In genomic region chr10:78804356-78805032, GRCh38 we compare ENCODE assay signal across 11 cellular contexts.
DNase-seq lines count a peak whose midpoint lies in the region; ATAC-seq and TF ChIP-seq lines count a peak whose summit lies in the region.
"Had no signal": no experiment of that assay in that cellular context is flagged by ENCODE, and none has a peak within 500 bp of the region (broad histone marks: within the 10 kb centered on the region; RNA-seq: fewer than 3 reads in every experiment).

No MANE protein-coding gene starts in this region.

- ATAC-seq in Panc1: peak; percentile 23; the same call in 1 of the 2 replicates
- ATAC-seq in naive thymus-derived CD8-positive, alpha-beta T cell: no peak
- no peak for ATAC-seq in GM21447 (IDR thresholded peaks at IDR 0.05; ENCODE audit: unreplicated experiment)

- H3K27me3 ChIP-seq in Panc1 (ENCODE audit: control insufficient read depth, insufficient read depth, low read length): no peaks in the 10 kb centered on the region; the same call in 1 of the 2 replicates
- H3K27me3 ChIP-seq in muscle layer of duodenum (ENCODE audit: low read depth, low read length): no peaks in the 10 kb centered on the region
- no peaks in the 10 kb centered on the region for H3K27me3 ChIP-seq in tibial nerve

- peaks cover 0 to 14% (median 4%) of the 10 kb centered on the region in 5 donors for H3K27me3 Mint-ChIP-seq in naive thymus-derived CD8-positive, alpha-beta T cell

- 60 to 67% methylated on average over 7 of the region's 7 CpGs for WGBS in tibial nerve, 2 donors

- no peak for TF ChIP-seq POLR2A in tibial nerve (IDR thresholded peaks at IDR 0.05)

- H3K9me3 Mint-ChIP-seq in naive thymus-derived CD8-positive, alpha-beta T cell: no peaks in the 10 kb centered on the region
- H3K9me3 Mint-ChIP-seq: CD4-positive, alpha-beta memory T cell had no signal

- CTCF ChIA-PET in Panc1 (lab: Charles Lee): no interaction called here

- POLR2A ChIA-PET in Panc1 (lab: Charles Lee): no interaction called here
- POLR2A ChIA-PET in naive thymus-derived CD8-positive, alpha-beta T cell (lab: Charles Lee): no interaction called here

- intact Hi-C loops in Panc1 (cut with micrococcal nuclease; ENCODE audit: unreplicated experiment): no loop called here

- no peak for TF ChIP-seq EP300 in tibial nerve (IDR thresholded peaks at IDR 0.05)

- H3K36me3 ChIP-seq in Panc1 (ENCODE audit: control insufficient read depth, insufficient read depth, low read length) (no peaks in the 10 kb centered on the region), muscle layer of duodenum (ENCODE audit: control insufficient read depth in 1 of 2, insufficient read depth in 2 of 2, low read length in 2 of 2) (no peaks in the 10 kb centered on the region), tibial nerve (no peaks in the 10 kb centered on the region)
- H3K36me3 ChIP-seq: WERI-Rb-1 had no signal

- in situ Hi-C loops in Panc1 (cut with HindIII; ENCODE audit: low pct_unique_long_range_greater_than_20kb, low sequenced_read_pairs): no loop called here

- no TSS peak for BruUV-seq in Panc1 (replicated peaks; lab: Mats Ljungman, UMichigan)

- TF ChIP-seq CTCF in Panc1 (IDR thresholded peaks at IDR 0.05) (no peak), fibroblast of villous mesenchyme (IDR thresholded peaks at IDR 0.05; ENCODE audit: insufficient read depth, low read depth, low read length) (no peak), tibial nerve (IDR thresholded peaks at IDR 0.05) (no peak)

- H3K4me3 ChIP-seq in Panc1 (ENCODE audit: low read depth in 2 of 2, low read length in 2 of 2) (no peak overlapping the region), fibroblast of villous mesenchyme (ENCODE audit: low read depth, low read length) (no peak overlapping the region), muscle layer of duodenum (ENCODE audit: low read depth in 1 of 2, low read length in 2 of 2) (no peak overlapping the region), tibial nerve (no peak overlapping the region)
- H3K4me3 ChIP-seq: mucosa of descending colon had no signal

- H3K27ac Mint-ChIP-seq in naive thymus-derived CD8-positive, alpha-beta T cell: no peak overlapping the region
- H3K27ac Mint-ChIP-seq: CD4-positive, alpha-beta memory T cell had no signal

- DNase-seq in Panc1 (ENCODE audit: low read depth, low spot score) (no peak), fibroblast of villous mesenchyme (ENCODE audit: low read depth) (peak; percentile 7), tibial nerve (ENCODE audit: low spot score in 2 of 2) (no peak), ureter (ENCODE audit: low spot score) (no peak)
- DNase-seq in naive thymus-derived CD8-positive, alpha-beta T cell: no peak
- no peak for DNase-seq in effector CD8-positive, alpha-beta T cell (lab: John Stamatoyannopoulos, UW)
- DNase-seq: CD4-positive, alpha-beta memory T cell; WERI-Rb-1 had no signal

- H3K27ac ChIP-seq in Panc1 (ENCODE audit: low read length): no peak overlapping the region
- peak overlapping the region; percentile 56 for H3K27ac ChIP-seq in muscle layer of duodenum (ENCODE audit: low read length)
- peak overlapping the region in 3 of 4 donors; percentile 25 to 78 (median 78) for H3K27ac ChIP-seq in tibial nerve
- H3K27ac ChIP-seq: WERI-Rb-1 had no signal

- H3K9me3 ChIP-seq in Panc1 (ENCODE audit: control insufficient read depth, insufficient read depth, low read depth, low read length) (no peaks in the 10 kb centered on the region), muscle layer of duodenum (ENCODE audit: control insufficient read depth in 1 of 2, low read length in 2 of 2) (no peaks in the 10 kb centered on the region), tibial nerve (no peaks in the 10 kb centered on the region)
- H3K9me3 ChIP-seq: mucosa of descending colon had no signal

- H3K4me1 Mint-ChIP-seq in naive thymus-derived CD8-positive, alpha-beta T cell: peaks cover 0 to 4% (median 0%) of the 10 kb centered on the region in 4 donors
- H3K4me1 Mint-ChIP-seq: CD4-positive, alpha-beta memory T cell had no signal

- H3K36me3 Mint-ChIP-seq in naive thymus-derived CD8-positive, alpha-beta T cell: no peaks in the 10 kb centered on the region
- H3K36me3 Mint-ChIP-seq: CD4-positive, alpha-beta memory T cell had no signal

- no peak overlapping the region for H3K4me3 Mint-ChIP-seq in naive thymus-derived CD8-positive, alpha-beta T cell
- H3K4me3 Mint-ChIP-seq: CD4-positive, alpha-beta memory T cell had no signal

- H3K4me1 ChIP-seq in Panc1 (ENCODE audit: control insufficient read depth, insufficient read depth, low read length) (no peaks in the 10 kb centered on the region; the same call in 1 of the 2 replicates), muscle layer of duodenum (ENCODE audit: control insufficient read depth in 1 of 2, insufficient read depth in 2 of 2, low read length in 2 of 2) (peaks cover 14 to 25% of the 10 kb centered on the region in 2 donors), tibial nerve (peaks cover 0 to 79% (median 24%) of the 10 kb centered on the region in 4 donors)
